Comparison of ENCODE assay signal across 2 cellular contexts in genomic region chr5:446864-447263, GRCh38.
TF ChIP-seq lines count a peak whose summit lies in the region.

No MANE protein-coding gene starts in this region.

TF ChIP-seq in IMR-90, 13 proteins besides CTCF, POLR2A, EP300 and RAD21:
- TF ChIP-seq CEBPB (IDR thresholded peaks at IDR 0.05; ENCODE audit: low read depth, low read length) (no peak), SMC3 (IDR thresholded peaks at IDR 0.05; ENCODE audit: low read depth, low read length) (peak; percentile 38)

TF ChIP-seq in endothelial cell of umbilical vein, 7 proteins besides CTCF, POLR2A, EP300 and RAD21:
- TF ChIP-seq POLR2AphosphoS5 (IDR thresholded peaks at IDR 0.05; ENCODE audit: insufficient read depth, low read depth, low read length) (no peak), MAX (IDR thresholded peaks at IDR 0.05; ENCODE audit: insufficient read depth, insufficient read length) (no peak), FOS (IDR thresholded peaks at IDR 0.05; ENCODE audit: borderline replicate concordance, insufficient read depth, low read length) (no peak), JUN (IDR thresholded peaks at IDR 0.05; ENCODE audit: borderline replicate concordance, insufficient read depth, insufficient read length, low read depth) (no peak), MYC (IDR thresholded peaks at IDR 0.05; ENCODE audit: low read depth, low read length) (no peak), EZH2 (IDR thresholded peaks at IDR 0.05; ENCODE audit: borderline replicate concordance, low read depth, low read length, severe bottlenecking) (no peak), GATA2 (IDR thresholded peaks at IDR 0.05; ENCODE audit: insufficient read depth, insufficient read length, low read depth, low read length) (no peak)
